In genomic region chr10:79758297-79758993, GRCh38 we compare ENCODE assay signal across 8 cellular contexts. TPM values are rescaled to one million over a fixed set of nuclear protein-coding genes. Genes with fewer than 3 reads are reported as not detected.
DNase-seq lines count a peak whose midpoint lies in the region; ATAC-seq, FAIRE-seq and TF ChIP-seq lines count a peak whose summit lies in the region.
"Not testable (repeated sequence)": the region's sequence is repeated elsewhere in the genome, so short reads cannot be mapped to it uniquely, and the experiment has no call there.

No MANE protein-coding gene starts in this region.

- H3K27me3 ChIP-seq in Loucy (ENCODE audit: insufficient read depth, low read length, poor library complexity, severe bottlenecking); SJCRH30; GM12878 (replicated peaks in 1 of 2; ENCODE audit: control insufficient read depth in 2 of 2, insufficient read depth in 2 of 2, low read length in 1 of 2); fibroblast of lung (ENCODE audit: control insufficient read depth, insufficient read depth, low read length): not testable (repeated sequence)

- H4K20me1 ChIP-seq in Loucy (ENCODE audit: insufficient read depth, low read length, poor library complexity, severe bottlenecking); GM12878 (ENCODE audit: control insufficient read depth, insufficient read depth); fibroblast of lung (ENCODE audit: control insufficient read depth, extremely low read depth, insufficient read depth, low read length): not testable (repeated sequence)

- H3K9me3 ChIP-seq in Loucy (ENCODE audit: insufficient read depth, low read depth, low read length); SJCRH30 (replicated peaks); GM12878 (replicated peaks; ENCODE audit: control insufficient read depth, insufficient read depth, low read length); fibroblast of lung (ENCODE audit: control insufficient read depth, insufficient read depth, low read depth, low read length): not testable (repeated sequence)

- TF ChIP-seq EP300 in GM12878 (IDR thresholded peaks at IDR 0.05; ENCODE audit: borderline replicate concordance in 1 of 2, control insufficient read depth in 1 of 2, low read depth in 2 of 2, low read length in 2 of 2) = not testable (repeated sequence)

- POLR2A ChIA-PET in GM12878 (lab: Charles Lee) = not testable (repeated sequence)

- H3K9me2 ChIP-seq in Loucy (replicated peaks; ENCODE audit: low read depth, low read length) = not testable (repeated sequence)

- not testable (repeated sequence) for H3K79me2 ChIP-seq in Loucy (ENCODE audit: insufficient read depth, low read length); GM12878 (ENCODE audit: control insufficient read depth, insufficient read depth, low read length); fibroblast of lung (ENCODE audit: control insufficient read depth, insufficient read depth, low read length)

- not testable (repeated sequence) for H2AFZ ChIP-seq in Loucy (ENCODE audit: low read length); GM12878 (ENCODE audit: control insufficient read depth, low read depth, low read length); fibroblast of lung (ENCODE audit: low read length)

- peak; percentile 48; the same call in 1 of the 3 replicates for ATAC-seq in GM12878

- not testable (repeated sequence) for H3K27ac ChIP-seq in 22Rv1; SJCRH30; GM12878 (ENCODE audit: control insufficient read depth, insufficient read depth); fibroblast of lung (ENCODE audit: insufficient read depth, low read length)

- in situ Hi-C loops in GM12878 (cut with MboI) = not testable (repeated sequence)

- H3K36me3 ChIP-seq in Loucy (ENCODE audit: insufficient read depth, low read length); SJCRH30; GM12878 (ENCODE audit: control insufficient read depth in 2 of 2, insufficient read depth in 2 of 2, low read length in 1 of 2); fibroblast of lung (ENCODE audit: control insufficient read depth, insufficient read depth, low read length): not testable (repeated sequence)

- peak; percentile 37 for DNase-seq in DMS53 (lab: John Stamatoyannopoulos, UW)
- DNase-seq in H4 (ENCODE audit: low spot score) = peak; percentile 3
- peak; percentile 5 to 20 for DNase-seq in SJCRH30
- DNase-seq in GM12878 (ENCODE audit: low read depth, low spot score) = not testable (repeated sequence)
- DNase-seq in fibroblast of lung (ENCODE audit: low read depth in 2 of 2) = peak; percentile 1 to 6
- DNase-seq in left kidney (ENCODE audit: low read depth, low spot score) = peak; percentile 10

- WGBS in GM12878 (ENCODE audit: insufficient coverage, insufficient replicate concordance, low lambda C conversion rate, missing lambda C conversion rate) = 66% methylated on average over 3 of the region's 3 CpGs

- not testable (repeated sequence) for FAIRE-seq in GM12878 (lab: Jason Lieb, UNC)

- H3K4me3 ChIP-seq in Loucy (ENCODE audit: low read length, poor library complexity, severe bottlenecking); SJCRH30; GM12878; fibroblast of lung (replicated peaks in 1 of 4; ENCODE audit: control extremely low read depth in 1 of 4, insufficient read depth in 1 of 4, low read depth in 3 of 4, low read length in 4 of 4): not testable (repeated sequence)

- H3K9ac ChIP-seq in Loucy (ENCODE audit: low read depth, low read length, poor library complexity, severe bottlenecking); GM12878 (ENCODE audit: control insufficient read depth, insufficient read depth, low read length); fibroblast of lung (ENCODE audit: insufficient read depth, low read length): not testable (repeated sequence)

- not testable (repeated sequence) for TF ChIP-seq POLR2A in GM12878 (IDR thresholded peaks at IDR 0.05; ENCODE audit: low read depth, low read length)

- H3K4me2 ChIP-seq in Loucy (ENCODE audit: low read depth, low read length, poor library complexity, severe bottlenecking); GM12878 (ENCODE audit: control insufficient read depth, insufficient read depth); fibroblast of lung (ENCODE audit: extremely low read depth, insufficient read depth, low read length): not testable (repeated sequence)

- CTCF ChIA-PET in GM12878 (lab: Yijun Ruan, JAX) = not testable (repeated sequence)

- not testable (repeated sequence) for H3F3A ChIP-seq in Loucy (ENCODE audit: low read depth)

- not testable (repeated sequence) for TF ChIP-seq RAD21 in GM12878 (IDR thresholded peaks at IDR 0.05; ENCODE audit: insufficient read depth, low read depth, low read length)

- RAD21 ChIA-PET in GM12878 (lab: Charles Lee; ENCODE audit: unreplicated experiment) = not testable (repeated sequence)

- not testable (repeated sequence) for H3K4me1 ChIP-seq in Loucy (ENCODE audit: insufficient read depth, low read length, poor library complexity, severe bottlenecking); SJCRH30; GM12878 (ENCODE audit: control insufficient read depth, insufficient read depth, low read length); fibroblast of lung (ENCODE audit: control insufficient read depth, extremely low read depth, insufficient read depth, low read length)

- TF ChIP-seq CTCF in 22Rv1 (IDR thresholded peaks at IDR 0.05) (peak; percentile 15), Loucy (conservative IDR thresholded peaks at IDR 0.05; ENCODE audit: low read length) (peak; percentile 28; the same call in 1 of the 2 replicates)
- not testable (repeated sequence) for TF ChIP-seq CTCF in GM12878 (IDR thresholded peaks at IDR 0.05 in 2 of 3, conservative IDR thresholded peaks at IDR 0.05 in 1 of 3; ENCODE audit: control insufficient read depth in 2 of 3, extremely low read depth in 1 of 3, insufficient read depth in 1 of 3, low read depth in 3 of 3, low read length in 3 of 3); fibroblast of lung (conservative IDR thresholded peaks at IDR 0.05 in 1 of 2, IDR thresholded peaks at IDR 0.05 in 1 of 2; ENCODE audit: low read depth in 1 of 2, low read length in 2 of 2)

- not testable (repeated sequence) for BruUV-seq in GM12878 (replicated peaks; lab: Mats Ljungman, UMichigan)

- intact Hi-C loops in GM12878 (cut with micrococcal nuclease; ENCODE audit: unreplicated experiment) = not testable (repeated sequence)

- SMC1A ChIA-PET in GM12878 (lab: Charles Lee; ENCODE audit: uncharacterized antibody, unreplicated experiment) = not testable (repeated sequence)

RNA-seq across cellular contexts. Expression of gene NUTM2B, which starts 55.4 kb away (rescaled TPM):
- 0.84 and 0.99 TPM in 2 replicates for total RNA-seq in H4 (2014; rRNA removed; shearing (Covaris generic))
- 0.51 and 0.59 TPM in 2 replicates for total RNA-seq in SJCRH30 (2014; rRNA removed; shearing (Covaris generic))
- 0.35 and 0.59 TPM in 2 replicates for total RNA-seq in GM12878 (2013; cell fraction: nucleolus; rRNA removed)
- total RNA-seq in GM12878 (2014; rRNA removed) (0.22 and 0.28 TPM in 2 replicates), GM12878 (2014; rRNA removed; fragmentation: Illumina TruSeq; extraction: Trizol) (0.09 TPM in 1 of 2 replicates, not detected in the other), GM12878 (2021) (not detected in 2 replicates), fibroblast of lung (0.33 and 0.51 TPM in 2 replicates)
- polyA plus RNA-seq in GM12878 (2011; ENCODE audit: low read depth) = 0.08 TPM
- polyA plus RNA-seq in GM12878 (2011; rRNA removed) (not detected in 2 replicates), GM12878 (2014; fragmentation: Illumina TruSeq; extraction: Trizol) (0.06 TPM in 1 of 2 replicates, not detected in the other), GM12878 (2014; fragmentation: Nextera tagmentation; extraction: Ambion mirVana) (not detected), GM12878 (2014; rRNA removed) (0.17 and 0.51 TPM in 2 replicates), GM12878 (2016; fragmentation: Nextera tagmentation; extraction: Ambion mirVana) (not detected), fibroblast of lung (0.15 and 0.33 TPM in 2 replicates)
- polyA plus RNA-seq in GM12878 (2011; cell fraction: cytosol; rRNA removed) = 0.06 and 0.10 TPM in 2 replicates
- 0.13 and 0.16 TPM in 2 replicates for polyA plus RNA-seq in GM12878 (2011; cell fraction: nucleus; rRNA removed)
- 0.20 and 0.25 TPM in 2 replicates for polyA plus RNA-seq in GM12878 (2012)
- 0.07 TPM in 1 of 2 replicates, not detected in the other for polyA minus RNA-seq in GM12878 (2011; rRNA and poly(A)+ RNA removed)
- polyA minus RNA-seq in GM12878 (2011; cell fraction: cytosol; rRNA and poly(A)+ RNA removed) = not detected in 2 replicates
- 0.12 and 0.48 TPM in 2 replicates for polyA minus RNA-seq in GM12878 (2011; cell fraction: nucleus; rRNA and poly(A)+ RNA removed)
- polyA plus RNA-seq in fibroblast of lung (2012) = 0.37 and 0.87 TPM in 2 replicates
- not detected in 2 replicates for polyA minus RNA-seq in fibroblast of lung (ENCODE audit: low replicate concordance)
